1 cellular context compared by ENCODE assay signal in the genomic region with DNA sequence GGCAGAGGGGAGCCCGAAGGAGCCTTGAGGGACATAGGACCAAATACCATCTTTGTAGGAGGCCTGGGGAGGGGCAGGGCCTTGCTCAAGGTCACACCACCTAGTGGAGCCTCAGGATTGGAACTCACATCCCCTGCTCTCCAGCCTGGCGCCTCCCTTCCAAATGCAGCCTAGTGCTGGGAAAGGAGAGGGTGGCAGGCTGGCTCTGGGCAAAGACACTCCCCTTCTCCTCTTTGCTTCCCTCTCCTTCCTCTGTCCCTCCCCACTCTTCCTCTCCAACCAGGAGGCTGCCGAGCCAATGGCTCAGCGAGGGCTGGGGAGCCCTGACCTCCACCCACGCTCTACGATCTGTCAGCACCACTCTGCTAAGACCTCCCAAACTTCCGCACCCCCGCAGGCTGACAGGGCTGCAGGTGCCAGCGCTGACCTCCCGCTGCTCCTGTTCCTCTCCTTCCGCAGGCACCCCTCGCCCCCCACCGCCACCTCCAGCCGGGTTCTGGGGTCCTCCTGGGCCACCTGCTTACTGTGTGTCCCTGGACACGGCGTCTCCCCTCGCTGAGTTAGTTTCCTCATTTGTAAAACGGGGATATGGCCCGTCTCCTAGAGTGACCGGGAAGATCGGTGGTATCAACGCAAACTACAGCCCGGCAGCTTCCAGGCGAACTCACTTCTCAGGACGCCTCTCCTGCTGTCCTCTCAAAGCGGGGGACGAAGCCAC.
TF ChIP-seq lines count a peak whose summit lies in the region.

No MANE protein-coding gene starts in this region.

TF ChIP-seq in HepG2, 621 proteins besides CTCF, POLR2A, EP300 and RAD21 (continued from another document and continues in another):
- TF ChIP-seq, protein P1, sequence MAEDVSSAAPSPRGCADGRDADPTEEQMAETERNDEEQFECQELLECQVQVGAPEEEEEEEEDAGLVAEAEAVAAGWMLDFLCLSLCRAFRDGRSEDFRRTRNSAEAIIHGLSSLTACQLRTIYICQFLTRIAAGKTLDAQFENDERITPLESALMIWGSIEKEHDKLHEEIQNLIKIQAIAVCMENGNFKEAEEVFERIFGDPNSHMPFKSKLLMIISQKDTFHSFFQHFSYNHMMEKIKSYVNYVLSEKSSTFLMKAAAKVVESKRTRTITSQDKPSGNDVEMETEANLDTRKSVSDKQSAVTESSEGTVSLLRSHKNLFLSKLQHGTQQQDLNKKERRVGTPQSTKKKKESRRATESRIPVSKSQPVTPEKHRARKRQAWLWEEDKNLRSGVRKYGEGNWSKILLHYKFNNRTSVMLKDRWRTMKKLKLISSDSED (CRISPR knock-in tag; IDR thresholded peaks at IDR 0.05) = no peak
- TF ChIP-seq BRD4 (CRISPR knock-in tag; IDR thresholded peaks at IDR 0.05) (no peak), ZNF234 (CRISPR knock-in tag; conservative IDR thresholded peaks at IDR 0.05) (no peak), NFIB (CRISPR knock-in tag; IDR thresholded peaks at IDR 0.05; ENCODE audit: borderline replicate concordance) (no peak), DNMT3B (CRISPR knock-in tag; conservative IDR thresholded peaks at IDR 0.05) (no peak; the same call in 1 of the 2 replicates), TEAD2 (CRISPR knock-in tag; IDR thresholded peaks at IDR 0.05) (no peak), ZNF484 (CRISPR knock-in tag; IDR thresholded peaks at IDR 0.05; ENCODE audit: borderline replicate concordance, low read depth) (no peak), SP1 (IDR thresholded peaks at IDR 0.05) (no peak), SP1 (CRISPR knock-in tag; IDR thresholded peaks at IDR 0.05) (no peak), ZNF790 (CRISPR knock-in tag; IDR thresholded peaks at IDR 0.05; ENCODE audit: borderline replicate concordance) (no peak), TBX2 (CRISPR knock-in tag; IDR thresholded peaks at IDR 0.05; ENCODE audit: borderline replicate concordance) (0 out of 2 replicates have a peak, but pooled peaks have one; percentile 19), ZNF263 (CRISPR knock-in tag; IDR thresholded peaks at IDR 0.05) (peak; percentile 65; the same call in 1 of the 2 replicates), NFKB2 (CRISPR knock-in tag; IDR thresholded peaks at IDR 0.05; ENCODE audit: borderline replicate concordance) (peak; percentile 82; the same call in 1 of the 2 replicates), MAFF (IDR thresholded peaks at IDR 0.05; ENCODE audit: low read depth, low read length) (no peak), ZNF496 (CRISPR knock-in tag; IDR thresholded peaks at IDR 0.05; ENCODE audit: insufficient replicate concordance) (no peak), ZNF564 (CRISPR knock-in tag; IDR thresholded peaks at IDR 0.05) (no peak; the same call in 1 of the 2 replicates), HCFC1 (IDR thresholded peaks at IDR 0.05; ENCODE audit: low read depth, low read length) (no peak), KLF13 (CRISPR knock-in tag; IDR thresholded peaks at IDR 0.05) (no peak), PAWR (CRISPR knock-in tag; IDR thresholded peaks at IDR 0.05; ENCODE audit: borderline replicate concordance) (no peak), SUZ12 (IDR thresholded peaks at IDR 0.05; ENCODE audit: low read depth, low read length) (no peak), NONO (IDR thresholded peaks at IDR 0.05) (no peak), NONO (CRISPR knock-in tag; conservative IDR thresholded peaks at IDR 0.05) (0 out of 2 replicates have a peak, but pooled peaks have one; percentile 9), ZNF879 (CRISPR knock-in tag; IDR thresholded peaks at IDR 0.05) (no peak), ZNF562 (CRISPR knock-in tag; IDR thresholded peaks at IDR 0.05; ENCODE audit: borderline replicate concordance) (no peak), ZNF33B (CRISPR knock-in tag; IDR thresholded peaks at IDR 0.05) (peak; percentile 29; the same call in 1 of the 2 replicates), SMC3 (IDR thresholded peaks at IDR 0.05; ENCODE audit: low read length) (no peak), ZNF766 (CRISPR knock-in tag; IDR thresholded peaks at IDR 0.05; ENCODE audit: borderline replicate concordance) (no peak), NR2F2 (IDR thresholded peaks at IDR 0.05; ENCODE audit: borderline replicate concordance, low read depth) (no peak), ZNF333 (CRISPR knock-in tag; IDR thresholded peaks at IDR 0.05; ENCODE audit: borderline replicate concordance) (no peak; the same call in 1 of the 2 replicates), ZNF563 (CRISPR knock-in tag; IDR thresholded peaks at IDR 0.05) (no peak), ZNF12 (CRISPR knock-in tag; IDR thresholded peaks at IDR 0.05) (no peak), ZFP90 (CRISPR knock-in tag; IDR thresholded peaks at IDR 0.05; ENCODE audit: borderline replicate concordance) (0 out of 2 replicates have a peak, but pooled peaks have one; percentile 12), ZNF34 (CRISPR knock-in tag; IDR thresholded peaks at IDR 0.05; ENCODE audit: borderline replicate concordance) (peak; percentile 89; the same call in 1 of the 2 replicates), CHD4 (IDR thresholded peaks at IDR 0.05; ENCODE audit: borderline replicate concordance, low read length) (no peak), ZBTB20 (CRISPR knock-in tag; IDR thresholded peaks at IDR 0.05; ENCODE audit: borderline replicate concordance, low read depth) (no peak), HNF4A (CRISPR knock-in tag; IDR thresholded peaks at IDR 0.05) (no peak), ZNF788 (CRISPR knock-in tag; IDR thresholded peaks at IDR 0.05; ENCODE audit: borderline replicate concordance) (no peak; the same call in 1 of the 2 replicates), NCOA1 (CRISPR knock-in tag; IDR thresholded peaks at IDR 0.05) (no peak), ZSCAN12 (CRISPR knock-in tag; IDR thresholded peaks at IDR 0.05) (no peak), HNRNPLL (IDR thresholded peaks at IDR 0.05; ENCODE audit: low read depth, low read length, poor library complexity, severe bottlenecking) (peak; percentile 47)
- TF ChIP-seq, protein P2, sequence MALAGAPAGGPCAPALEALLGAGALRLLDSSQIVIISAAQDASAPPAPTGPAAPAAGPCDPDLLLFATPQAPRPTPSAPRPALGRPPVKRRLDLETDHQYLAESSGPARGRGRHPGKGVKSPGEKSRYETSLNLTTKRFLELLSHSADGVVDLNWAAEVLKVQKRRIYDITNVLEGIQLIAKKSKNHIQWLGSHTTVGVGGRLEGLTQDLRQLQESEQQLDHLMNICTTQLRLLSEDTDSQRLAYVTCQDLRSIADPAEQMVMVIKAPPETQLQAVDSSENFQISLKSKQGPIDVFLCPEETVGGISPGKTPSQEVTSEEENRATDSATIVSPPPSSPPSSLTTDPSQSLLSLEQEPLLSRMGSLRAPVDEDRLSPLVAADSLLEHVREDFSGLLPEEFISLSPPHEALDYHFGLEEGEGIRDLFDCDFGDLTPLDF (CRISPR knock-in tag; IDR thresholded peaks at IDR 0.05) = no peak
- TF ChIP-seq, protein P3, sequence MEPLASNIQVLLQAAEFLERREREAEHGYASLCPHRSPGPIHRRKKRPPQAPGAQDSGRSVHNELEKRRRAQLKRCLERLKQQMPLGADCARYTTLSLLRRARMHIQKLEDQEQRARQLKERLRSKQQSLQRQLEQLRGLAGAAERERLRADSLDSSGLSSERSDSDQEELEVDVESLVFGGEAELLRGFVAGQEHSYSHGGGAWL (CRISPR knock-in tag; IDR thresholded peaks at IDR 0.05) = no peak
- TF ChIP-seq, protein P4, sequence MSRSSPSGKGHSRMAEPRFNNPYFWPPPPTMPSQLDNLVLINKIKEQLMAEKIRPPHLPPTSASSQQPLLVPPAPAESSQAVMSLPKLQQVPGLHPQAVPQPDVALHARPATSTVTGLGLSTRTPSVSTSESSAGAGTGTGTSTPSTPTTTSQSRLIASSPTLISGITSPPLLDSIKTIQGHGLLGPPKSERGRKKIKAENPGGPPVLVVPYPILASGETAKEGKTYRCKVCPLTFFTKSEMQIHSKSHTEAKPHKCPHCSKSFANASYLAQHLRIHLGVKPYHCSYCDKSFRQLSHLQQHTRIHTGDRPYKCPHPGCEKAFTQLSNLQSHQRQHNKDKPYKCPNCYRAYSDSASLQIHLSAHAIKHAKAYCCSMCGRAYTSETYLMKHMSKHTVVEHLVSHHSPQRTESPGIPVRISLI (CRISPR knock-in tag; IDR thresholded peaks at IDR 0.05; ENCODE audit: borderline replicate concordance) = peak; percentile 55; the same call in 1 of the 2 replicates
- TF ChIP-seq, protein P5, sequence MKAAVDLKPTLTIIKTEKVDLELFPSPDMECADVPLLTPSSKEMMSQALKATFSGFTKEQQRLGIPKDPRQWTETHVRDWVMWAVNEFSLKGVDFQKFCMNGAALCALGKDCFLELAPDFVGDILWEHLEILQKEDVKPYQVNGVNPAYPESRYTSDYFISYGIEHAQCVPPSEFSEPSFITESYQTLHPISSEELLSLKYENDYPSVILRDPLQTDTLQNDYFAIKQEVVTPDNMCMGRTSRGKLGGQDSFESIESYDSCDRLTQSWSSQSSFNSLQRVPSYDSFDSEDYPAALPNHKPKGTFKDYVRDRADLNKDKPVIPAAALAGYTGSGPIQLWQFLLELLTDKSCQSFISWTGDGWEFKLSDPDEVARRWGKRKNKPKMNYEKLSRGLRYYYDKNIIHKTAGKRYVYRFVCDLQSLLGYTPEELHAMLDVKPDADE (CRISPR knock-in tag; IDR thresholded peaks at IDR 0.05) = no peak
- TF ChIP-seq, protein P6, sequence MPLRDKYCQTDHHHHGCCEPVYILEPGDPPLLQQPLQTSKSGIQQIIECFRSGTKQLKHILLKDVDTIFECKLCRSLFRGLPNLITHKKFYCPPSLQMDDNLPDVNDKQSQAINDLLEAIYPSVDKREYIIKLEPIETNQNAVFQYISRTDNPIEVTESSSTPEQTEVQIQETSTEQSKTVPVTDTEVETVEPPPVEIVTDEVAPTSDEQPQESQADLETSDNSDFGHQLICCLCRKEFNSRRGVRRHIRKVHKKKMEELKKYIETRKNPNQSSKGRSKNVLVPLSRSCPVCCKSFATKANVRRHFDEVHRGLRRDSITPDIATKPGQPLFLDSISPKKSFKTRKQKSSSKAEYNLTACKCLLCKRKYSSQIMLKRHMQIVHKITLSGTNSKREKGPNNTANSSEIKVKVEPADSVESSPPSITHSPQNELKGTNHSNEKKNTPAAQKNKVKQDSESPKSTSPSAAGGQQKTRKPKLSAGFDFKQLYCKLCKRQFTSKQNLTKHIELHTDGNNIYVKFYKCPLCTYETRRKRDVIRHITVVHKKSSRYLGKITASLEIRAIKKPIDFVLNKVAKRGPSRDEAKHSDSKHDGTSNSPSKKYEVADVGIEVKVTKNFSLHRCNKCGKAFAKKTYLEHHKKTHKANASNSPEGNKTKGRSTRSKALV (CRISPR knock-in tag; IDR thresholded peaks at IDR 0.05) = no peak
- TF ChIP-seq, protein P7, sequence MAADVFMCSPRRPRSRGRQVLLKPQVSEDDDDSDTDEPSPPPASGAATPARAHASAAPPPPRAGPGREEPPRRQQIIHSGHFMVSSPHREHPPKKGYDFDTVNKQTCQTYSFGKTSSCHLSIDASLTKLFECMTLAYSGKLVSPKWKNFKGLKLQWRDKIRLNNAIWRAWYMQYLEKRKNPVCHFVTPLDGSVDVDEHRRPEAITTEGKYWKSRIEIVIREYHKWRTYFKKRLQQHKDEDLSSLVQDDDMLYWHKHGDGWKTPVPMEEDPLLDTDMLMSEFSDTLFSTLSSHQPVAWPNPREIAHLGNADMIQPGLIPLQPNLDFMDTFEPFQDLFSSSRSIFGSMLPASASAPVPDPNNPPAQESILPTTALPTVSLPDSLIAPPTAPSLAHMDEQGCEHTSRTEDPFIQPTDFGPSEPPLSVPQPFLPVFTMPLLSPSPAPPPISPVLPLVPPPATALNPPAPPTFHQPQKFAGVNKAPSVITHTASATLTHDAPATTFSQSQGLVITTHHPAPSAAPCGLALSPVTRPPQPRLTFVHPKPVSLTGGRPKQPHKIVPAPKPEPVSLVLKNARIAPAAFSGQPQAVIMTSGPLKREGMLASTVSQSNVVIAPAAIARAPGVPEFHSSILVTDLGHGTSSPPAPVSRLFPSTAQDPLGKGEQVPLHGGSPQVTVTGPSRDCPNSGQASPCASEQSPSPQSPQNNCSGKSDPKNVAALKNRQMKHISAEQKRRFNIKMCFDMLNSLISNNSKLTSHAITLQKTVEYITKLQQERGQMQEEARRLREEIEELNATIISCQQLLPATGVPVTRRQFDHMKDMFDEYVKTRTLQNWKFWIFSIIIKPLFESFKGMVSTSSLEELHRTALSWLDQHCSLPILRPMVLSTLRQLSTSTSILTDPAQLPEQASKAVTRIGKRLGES (CRISPR knock-in tag; IDR thresholded peaks at IDR 0.05; ENCODE audit: borderline replicate concordance) = no peak
- TF ChIP-seq, protein P8, sequence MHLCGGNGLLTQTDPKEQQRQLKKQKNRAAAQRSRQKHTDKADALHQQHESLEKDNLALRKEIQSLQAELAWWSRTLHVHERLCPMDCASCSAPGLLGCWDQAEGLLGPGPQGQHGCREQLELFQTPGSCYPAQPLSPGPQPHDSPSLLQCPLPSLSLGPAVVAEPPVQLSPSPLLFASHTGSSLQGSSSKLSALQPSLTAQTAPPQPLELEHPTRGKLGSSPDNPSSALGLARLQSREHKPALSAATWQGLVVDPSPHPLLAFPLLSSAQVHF (CRISPR knock-in tag; IDR thresholded peaks at IDR 0.05) = no peak
- TF ChIP-seq, protein P9, sequence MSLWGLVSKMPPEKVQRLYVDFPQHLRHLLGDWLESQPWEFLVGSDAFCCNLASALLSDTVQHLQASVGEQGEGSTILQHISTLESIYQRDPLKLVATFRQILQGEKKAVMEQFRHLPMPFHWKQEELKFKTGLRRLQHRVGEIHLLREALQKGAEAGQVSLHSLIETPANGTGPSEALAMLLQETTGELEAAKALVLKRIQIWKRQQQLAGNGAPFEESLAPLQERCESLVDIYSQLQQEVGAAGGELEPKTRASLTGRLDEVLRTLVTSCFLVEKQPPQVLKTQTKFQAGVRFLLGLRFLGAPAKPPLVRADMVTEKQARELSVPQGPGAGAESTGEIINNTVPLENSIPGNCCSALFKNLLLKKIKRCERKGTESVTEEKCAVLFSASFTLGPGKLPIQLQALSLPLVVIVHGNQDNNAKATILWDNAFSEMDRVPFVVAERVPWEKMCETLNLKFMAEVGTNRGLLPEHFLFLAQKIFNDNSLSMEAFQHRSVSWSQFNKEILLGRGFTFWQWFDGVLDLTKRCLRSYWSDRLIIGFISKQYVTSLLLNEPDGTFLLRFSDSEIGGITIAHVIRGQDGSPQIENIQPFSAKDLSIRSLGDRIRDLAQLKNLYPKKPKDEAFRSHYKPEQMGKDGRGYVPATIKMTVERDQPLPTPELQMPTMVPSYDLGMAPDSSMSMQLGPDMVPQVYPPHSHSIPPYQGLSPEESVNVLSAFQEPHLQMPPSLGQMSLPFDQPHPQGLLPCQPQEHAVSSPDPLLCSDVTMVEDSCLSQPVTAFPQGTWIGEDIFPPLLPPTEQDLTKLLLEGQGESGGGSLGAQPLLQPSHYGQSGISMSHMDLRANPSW (CRISPR knock-in tag; IDR thresholded peaks at IDR 0.05; ENCODE audit: borderline replicate concordance) = no peak
- TF ChIP-seq, protein P10, sequence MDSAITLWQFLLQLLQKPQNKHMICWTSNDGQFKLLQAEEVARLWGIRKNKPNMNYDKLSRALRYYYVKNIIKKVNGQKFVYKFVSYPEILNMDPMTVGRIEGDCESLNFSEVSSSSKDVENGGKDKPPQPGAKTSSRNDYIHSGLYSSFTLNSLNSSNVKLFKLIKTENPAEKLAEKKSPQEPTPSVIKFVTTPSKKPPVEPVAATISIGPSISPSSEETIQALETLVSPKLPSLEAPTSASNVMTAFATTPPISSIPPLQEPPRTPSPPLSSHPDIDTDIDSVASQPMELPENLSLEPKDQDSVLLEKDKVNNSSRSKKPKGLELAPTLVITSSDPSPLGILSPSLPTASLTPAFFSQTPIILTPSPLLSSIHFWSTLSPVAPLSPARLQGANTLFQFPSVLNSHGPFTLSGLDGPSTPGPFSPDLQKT (CRISPR knock-in tag; IDR thresholded peaks at IDR 0.05; ENCODE audit: borderline replicate concordance) = no peak
- TF ChIP-seq, protein P11, sequence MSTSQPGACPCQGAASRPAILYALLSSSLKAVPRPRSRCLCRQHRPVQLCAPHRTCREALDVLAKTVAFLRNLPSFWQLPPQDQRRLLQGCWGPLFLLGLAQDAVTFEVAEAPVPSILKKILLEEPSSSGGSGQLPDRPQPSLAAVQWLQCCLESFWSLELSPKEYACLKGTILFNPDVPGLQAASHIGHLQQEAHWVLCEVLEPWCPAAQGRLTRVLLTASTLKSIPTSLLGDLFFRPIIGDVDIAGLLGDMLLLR (CRISPR knock-in tag; IDR thresholded peaks at IDR 0.05) = no peak; the same call in 1 of the 2 replicates
